1 cellular context compared by ENCODE assay signal in genomic region chr20:63007722-63008488, GRCh38.
TF ChIP-seq lines count a peak whose summit lies in the region.

No MANE protein-coding gene starts in this region.

TF ChIP-seq in HepG2, 621 proteins besides CTCF, POLR2A, EP300 and RAD21:
- TF ChIP-seq PHF8 (CRISPR knock-in tag; IDR thresholded peaks at IDR 0.05) (no peak), ZNF768 (CRISPR knock-in tag; IDR thresholded peaks at IDR 0.05) (peak; percentile 98), FOXK2 (IDR thresholded peaks at IDR 0.05) (no peak), ZNF326 (CRISPR knock-in tag; IDR thresholded peaks at IDR 0.05; ENCODE audit: borderline replicate concordance) (no peak), MTF2 (CRISPR knock-in tag; IDR thresholded peaks at IDR 0.05; ENCODE audit: borderline replicate concordance) (peak; percentile 93; the same call in 1 of the 2 replicates), DZIP1 (CRISPR knock-in tag; IDR thresholded peaks at IDR 0.05) (0 out of 2 replicates have a peak, but pooled peaks have one; percentile 3), ZNF800 (CRISPR knock-in tag; IDR thresholded peaks at IDR 0.05) (peak; percentile 30; the same call in 1 of the 2 replicates), ZMYM3 (CRISPR knock-in tag; IDR thresholded peaks at IDR 0.05) (peak; percentile 31; the same call in 1 of the 2 replicates), EZH2 (conservative IDR thresholded peaks at IDR 0.05; ENCODE audit: low read depth, low read length) (peak; percentile 94)
- TF ChIP-seq, protein P1, sequence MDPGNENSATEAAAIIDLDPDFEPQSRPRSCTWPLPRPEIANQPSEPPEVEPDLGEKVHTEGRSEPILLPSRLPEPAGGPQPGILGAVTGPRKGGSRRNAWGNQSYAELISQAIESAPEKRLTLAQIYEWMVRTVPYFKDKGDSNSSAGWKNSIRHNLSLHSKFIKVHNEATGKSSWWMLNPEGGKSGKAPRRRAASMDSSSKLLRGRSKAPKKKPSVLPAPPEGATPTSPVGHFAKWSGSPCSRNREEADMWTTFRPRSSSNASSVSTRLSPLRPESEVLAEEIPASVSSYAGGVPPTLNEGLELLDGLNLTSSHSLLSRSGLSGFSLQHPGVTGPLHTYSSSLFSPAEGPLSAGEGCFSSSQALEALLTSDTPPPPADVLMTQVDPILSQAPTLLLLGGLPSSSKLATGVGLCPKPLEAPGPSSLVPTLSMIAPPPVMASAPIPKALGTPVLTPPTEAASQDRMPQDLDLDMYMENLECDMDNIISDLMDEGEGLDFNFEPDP (CRISPR knock-in tag; conservative IDR thresholded peaks at IDR 0.05): 0 out of 2 replicates have a peak, but pooled peaks have one; percentile 44
